ENCODE assay signal across 25 cellular contexts in genomic region chr12:47265391-47265790, GRCh38.
"Had no signal": no experiment of that assay in that cellular context is flagged by ENCODE, and none has a peak within 500 bp of the region (broad histone marks: within the 10 kb centered on the region; RNA-seq: fewer than 3 reads in every experiment).

No MANE protein-coding gene starts in this region.

- H3K27me3 Mint-ChIP-seq: activated CD4-positive, alpha-beta T cell treated with anti-CD3 and anti-CD28 coated beads, Interleukin-2, amount 10 ng/mL, durations not matched to agents 7 days and 5 days; activated naive CD4-positive, alpha-beta T cell treated with anti-CD3 and anti-CD28 coated beads, Interleukin-2, amount 10 ng/mL, durations not matched to agents 7 days and 5 days; activated naive CD8-positive, alpha-beta T cell had no signal

- H3K4me2 ChIP-seq: PC-9 had no signal

- ATAC-seq: activated CD8-positive, alpha-beta T cell treated with anti-CD3 and anti-CD28 coated beads, Interleukin-2, amount 10 ng/mL, durations not matched to agents 7 days and 5 days; activated T-cell treated with anti-CD3 and anti-CD28 coated beads, Interleukin-2, amount 50 U/mL, for 4 hours had no signal

- FAIRE-seq: RCC 7860 had no signal

- H3K27me3 ChIP-seq: ascending aorta, cardiac muscle cell, SJCRH30 had no signal

- H3K9me3 ChIP-seq: ascending aorta, SJCRH30 had no signal

- H3K27ac ChIP-seq: ascending aorta, cardiac muscle cell, PC-9, SJCRH30, SK-N-MC, WERI-Rb-1 had no signal

- DNase-seq: activated CD4-positive, alpha-beta T cell treated with anti-CD3 and anti-CD28 coated beads, Interleukin-2, amount 10 ng/mL, durations not matched to agents 7 days and 5 days; activated CD4-positive, alpha-beta T cell treated with anti-CD3 and anti-CD28 coated beads, Interleukin-2, amount 50 U/mL, for 48 hours; activated CD8-positive, alpha-beta T cell treated with anti-CD3 and anti-CD28 coated beads, Interleukin-2, amount 10 ng/mL, durations not matched to agents 7 days and 5 days; activated effector memory CD4-positive, alpha-beta T cell treated with Interleukin-2 at 50 U/mL for 16 hours; activated naive CD4-positive, alpha-beta T cell treated with anti-CD3 and anti-CD28 coated beads, Interleukin-2, amount 10 ng/mL, durations not matched to agents 7 days and 5 days; activated T-cell treated with anti-CD3 and anti-CD28 coated beads for 4 hours; activated T-cell treated with anti-CD3 and anti-CD28 coated beads, Interleukin-2, amount 50 U/mL, for 4 hours; amygdala; NCI-H1048; NCI-H1105 treated with DMSO at 0.1 percent for 48 hours; NCI-H1436; NCI-H1694; NCI-H1930; NCI-H345; NCI-H524 treated with DMSO at 0.1 percent for 48 hours; PC-9; SHP77; SJCRH30; T1000; WERI-Rb-1 had no signal

- H3K4me3 ChIP-seq: ascending aorta, cardiac muscle cell, PC-9, SJCRH30, SK-N-MC had no signal

- H3K4me3 Mint-ChIP-seq: activated CD4-positive, alpha-beta T cell treated with anti-CD3 and anti-CD28 coated beads, Interleukin-2, amount 10 ng/mL, durations not matched to agents 7 days and 5 days; activated CD8-positive, alpha-beta T cell treated with anti-CD3 and anti-CD28 coated beads, Interleukin-2, amount 10 ng/mL, durations not matched to agents 7 days and 5 days; activated naive CD4-positive, alpha-beta T cell treated with anti-CD3 and anti-CD28 coated beads, Interleukin-2, amount 10 ng/mL, durations not matched to agents 7 days and 5 days; activated naive CD8-positive, alpha-beta T cell; activated T-cell treated with anti-CD3 and anti-CD28 coated beads, Interleukin-2, amount 50 U/mL, for 4 hours had no signal

- H3K27ac Mint-ChIP-seq: activated CD4-positive, alpha-beta T cell treated with anti-CD3 and anti-CD28 coated beads, Interleukin-2, amount 10 ng/mL, durations not matched to agents 7 days and 5 days; activated CD8-positive, alpha-beta T cell treated with anti-CD3 and anti-CD28 coated beads, Interleukin-2, amount 10 ng/mL, durations not matched to agents 7 days and 5 days; activated naive CD4-positive, alpha-beta T cell treated with anti-CD3 and anti-CD28 coated beads, Interleukin-2, amount 10 ng/mL, durations not matched to agents 7 days and 5 days had no signal

- H3K4me1 ChIP-seq: ascending aorta, SJCRH30 had no signal

- H3K36me3 ChIP-seq: ascending aorta, cardiac muscle cell, SJCRH30, WERI-Rb-1 had no signal

- H2AFZ ChIP-seq: PC-9 had no signal
